In the genomic region with DNA sequence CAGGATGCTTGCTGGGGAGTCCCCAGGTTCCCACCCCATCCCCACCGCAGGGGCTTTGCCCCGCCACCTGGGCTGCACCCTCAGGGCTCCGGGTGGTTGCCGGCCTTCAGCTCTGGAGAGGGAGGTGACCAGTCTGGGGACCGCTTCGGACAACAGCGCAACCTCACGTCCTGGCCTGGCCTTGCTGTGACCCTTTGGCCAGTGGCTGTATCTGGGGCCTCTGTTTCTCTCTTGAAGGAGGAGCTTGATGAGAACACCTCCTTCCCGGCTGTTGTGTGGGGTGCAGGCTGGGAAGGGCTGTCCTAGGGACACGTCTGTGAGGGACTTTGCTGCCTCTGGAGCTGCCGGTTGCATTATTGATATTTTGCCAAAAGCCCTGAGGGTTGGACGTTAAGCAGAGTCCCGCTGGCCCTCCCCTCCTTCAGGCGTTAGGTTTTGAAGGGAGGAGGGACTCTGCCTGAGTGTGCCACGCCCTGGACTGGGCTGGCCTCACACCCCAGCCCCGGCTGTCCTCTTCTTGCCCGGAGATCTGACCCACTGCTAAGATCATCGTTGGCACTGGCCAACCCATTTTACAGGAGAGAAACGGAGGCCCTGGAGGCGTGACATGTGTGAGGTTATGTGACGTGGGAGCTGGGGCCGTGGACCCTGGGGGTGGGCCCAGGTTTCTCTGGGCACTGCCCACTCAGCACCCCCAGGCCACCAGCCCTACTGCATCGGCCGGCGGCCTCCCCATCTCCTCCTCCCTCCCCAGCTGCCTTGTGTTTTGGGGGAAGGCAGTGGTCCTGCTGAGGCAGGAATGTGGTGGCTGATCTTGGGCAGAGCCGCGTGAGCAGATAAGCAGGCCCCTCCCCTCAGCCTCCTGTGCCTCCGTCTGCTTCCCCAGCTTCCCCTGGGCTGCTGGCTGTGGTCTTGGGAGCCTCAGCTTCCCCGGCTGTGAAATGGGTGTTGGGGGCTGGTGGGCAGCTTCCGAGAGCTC, we compare ENCODE assay signal across 11 cellular contexts. TPM values are rescaled to one million over a fixed set of nuclear protein-coding genes. Genes with fewer than 3 reads are reported as not detected.
DNase-seq lines count a peak whose midpoint lies in the region; ATAC-seq and TF ChIP-seq lines count a peak whose summit lies in the region.
"Had no signal": no experiment of that assay in that cellular context is flagged by ENCODE, and none has a peak within 500 bp of the region (broad histone marks: within the 10 kb centered on the region; RNA-seq: fewer than 3 reads in every experiment).

No MANE protein-coding gene starts in this region.

- ATAC-seq in HG02588 (IDR thresholded peaks at IDR 0.05; ENCODE audit: unreplicated experiment): no peak
- ATAC-seq in activated T-cell treated with anti-CD3 and anti-CD28 coated beads, Interleukin-2, amount 50 U/mL, for 4 hours: no peak

- no peak overlapping the region for H2AFZ ChIP-seq in mesenchymal stem cell (ENCODE audit: low read depth, low read length)

- H3K4me2 ChIP-seq in mesenchymal stem cell (ENCODE audit: low read length, poor library complexity, severe bottlenecking): no peak overlapping the region

- no peak overlapping the region for H2BK120ac ChIP-seq in mesenchymal stem cell (ENCODE audit: low read depth, low read length)

- intact Hi-C loops in dendritic cell treated with granulocyte-macrophage colony-stimulating factor and Interleukin-4, amounts not matched to agents 40 ng/mL and 50 ng/mL, for 4 days (cut with micrococcal nuclease): no loop called here
- intact Hi-C loops in CD14-positive monocyte (cut with micrococcal nuclease): no loop called here

- peaks cover 32% of the 10 kb centered on the region for H3K4me1 ChIP-seq in mesenchymal stem cell (ENCODE audit: control insufficient read depth, insufficient read depth, low read depth, low read length)

- no peaks in the 10 kb centered on the region for H3K9me3 ChIP-seq in mesenchymal stem cell (ENCODE audit: control insufficient read depth, low read length)

- H3K36me3 Mint-ChIP-seq in dendritic cell treated with granulocyte-macrophage colony-stimulating factor and Interleukin-4, amounts not matched to agents 40 ng/mL and 50 ng/mL, for 4 days (ENCODE audit: low read depth): no peaks in the 10 kb centered on the region
- no peaks in the 10 kb centered on the region for H3K36me3 Mint-ChIP-seq in activated T-cell treated with anti-CD3 and anti-CD28 coated beads, Interleukin-2, amount 50 U/mL, for 4 hours (ENCODE audit: insufficient read depth)
- no peaks in the 10 kb centered on the region for H3K36me3 Mint-ChIP-seq in CD14-positive monocyte

- peaks cover 59% of the 10 kb centered on the region for H3K79me1 ChIP-seq in mesenchymal stem cell (replicated peaks; ENCODE audit: low read length, poor library complexity, severe bottlenecking)

- H3K14ac ChIP-seq in mesenchymal stem cell (ENCODE audit: low read length in 2 of 2): peak overlapping the region in 1 of 2 experiments; percentile 66

- H2AK5ac ChIP-seq in mesenchymal stem cell (ENCODE audit: low read length, severe bottlenecking): no peak overlapping the region

- H3K9ac ChIP-seq in mesenchymal stem cell (ENCODE audit: low read length): no peak overlapping the region

- peaks cover 66% of the 10 kb centered on the region for H3K27me3 Mint-ChIP-seq in dendritic cell treated with granulocyte-macrophage colony-stimulating factor and Interleukin-4, amounts not matched to agents 40 ng/mL and 50 ng/mL, for 4 days
- no peaks in the 10 kb centered on the region for H3K27me3 Mint-ChIP-seq in activated T-cell treated with anti-CD3 and anti-CD28 coated beads, Interleukin-2, amount 50 U/mL, for 4 hours (ENCODE audit: low read depth)
- peaks cover 20 to 32% (median 22%) of the 10 kb centered on the region in 3 donors for H3K27me3 Mint-ChIP-seq in CD14-positive monocyte (ENCODE audit: low read depth in 3 of 3)

- peak overlapping the region in 1 of 2 experiments; percentile 21 for H3K18ac ChIP-seq in mesenchymal stem cell (ENCODE audit: low read depth in 1 of 2, low read length in 2 of 2)

- H3K9me3 Mint-ChIP-seq in dendritic cell treated with granulocyte-macrophage colony-stimulating factor and Interleukin-4, amounts not matched to agents 40 ng/mL and 50 ng/mL, for 4 days: no peaks in the 10 kb centered on the region
- no peaks in the 10 kb centered on the region for H3K9me3 Mint-ChIP-seq in activated T-cell treated with anti-CD3 and anti-CD28 coated beads, Interleukin-2, amount 50 U/mL, for 4 hours
- peaks cover 0 to under 1% (median 0%) of the 10 kb centered on the region in 7 donors for H3K9me3 Mint-ChIP-seq in CD14-positive monocyte
- H3K9me3 Mint-ChIP-seq: T-helper 2 cell treated with Interferon-gamma antibody and Interleukin-4, amounts not matched to agents 5 μg/mL and 100 μg/mL, for 36 hours had no signal

- H3K4ac ChIP-seq in mesenchymal stem cell (ENCODE audit: low read depth in 1 of 2, low read length in 2 of 2): no peak overlapping the region

- no peak overlapping the region for H3K4me3 Mint-ChIP-seq in dendritic cell treated with granulocyte-macrophage colony-stimulating factor and Interleukin-4, amounts not matched to agents 40 ng/mL and 50 ng/mL, for 4 days
- no peak overlapping the region for H3K4me3 Mint-ChIP-seq in activated T-cell treated with anti-CD3 and anti-CD28 coated beads, Interleukin-2, amount 50 U/mL, for 4 hours
- H3K4me3 Mint-ChIP-seq in CD14-positive monocyte: no peak overlapping the region
- H3K4me3 Mint-ChIP-seq: T-helper 2 cell treated with Interferon-gamma antibody and Interleukin-4, amounts not matched to agents 5 μg/mL and 100 μg/mL, for 36 hours had no signal

- H3K4me1 Mint-ChIP-seq in dendritic cell treated with granulocyte-macrophage colony-stimulating factor and Interleukin-4, amounts not matched to agents 40 ng/mL and 50 ng/mL, for 4 days (ENCODE audit: low read depth): peaks cover 17% of the 10 kb centered on the region
- peaks cover 69% of the 10 kb centered on the region for H3K4me1 Mint-ChIP-seq in activated T-cell treated with anti-CD3 and anti-CD28 coated beads, Interleukin-2, amount 50 U/mL, for 4 hours (ENCODE audit: low read depth)
- H3K4me1 Mint-ChIP-seq in CD14-positive monocyte: peaks cover 11% of the 10 kb centered on the region

- TF ChIP-seq CTCF in CD14-positive monocyte (IDR thresholded peaks at IDR 0.05): no peak

- no peak overlapping the region for H4K8ac ChIP-seq in mesenchymal stem cell (ENCODE audit: low read length)

- H3K27me3 ChIP-seq in mesenchymal stem cell (ENCODE audit: control insufficient read depth in 1 of 2, insufficient read depth in 1 of 2, low read length in 2 of 2): no peaks in the 10 kb centered on the region

- H2BK5ac ChIP-seq in mesenchymal stem cell (ENCODE audit: low read depth, low read length, poor library complexity, severe bottlenecking): no peak overlapping the region

- H2BK15ac ChIP-seq in mesenchymal stem cell (ENCODE audit: low read depth, poor library complexity, severe bottlenecking): no peak overlapping the region

- H3K36me3 ChIP-seq in mesenchymal stem cell (ENCODE audit: control insufficient read depth in 1 of 2, insufficient read depth in 2 of 2, low read depth in 1 of 2, low read length in 2 of 2): peaks cover 0 to 5% of the 10 kb centered on the region in 2 experiments

- peak overlapping the region in 1 of 2 experiments; percentile 37 for H3K23ac ChIP-seq in mesenchymal stem cell (ENCODE audit: low read length in 2 of 2)

- H2BK12ac ChIP-seq in mesenchymal stem cell (ENCODE audit: low read length in 2 of 2): no peak overlapping the region

- DNase-seq in AG20443 (ENCODE audit: low spot score): peak; percentile 68
- peak in 72 of 76 experiments; percentile 22 to 88 (median 60) for DNase-seq in HUDEP-2 (lab: John Stamatoyannopoulos, UW; ENCODE audit: unreplicated experiment in 76 of 76)
- DNase-seq in mesenchymal stem cell: peak; percentile 24
- DNase-seq in NCI-H2171 treated with DMSO at 0.1 percent for 48 hours (lab: John Stamatoyannopoulos, UW): no peak
- no peak for DNase-seq in activated T-cell treated with anti-CD3 and anti-CD28 coated beads, Interleukin-2, amount 50 U/mL, for 4 hours
- no peak for DNase-seq in CD14-positive monocyte (ENCODE audit: low spot score)
- DNase-seq: activated T-cell treated with anti-CD3 and anti-CD28 coated beads for 4 hours; NK-92 treated with Interleukin-12 subunit alpha and Interleukin-12 subunit beta, amount 100 ng/mL, for 24 hours had no signal

- H4K91ac ChIP-seq in mesenchymal stem cell (ENCODE audit: low read length): no peak overlapping the region

- no peak overlapping the region for H3K27ac ChIP-seq in mesenchymal stem cell (ENCODE audit: low read length, poor library complexity, severe bottlenecking)

- peak overlapping the region; percentile 16 for H3K27ac Mint-ChIP-seq in dendritic cell treated with granulocyte-macrophage colony-stimulating factor and Interleukin-4, amounts not matched to agents 40 ng/mL and 50 ng/mL, for 4 days
- no peak overlapping the region for H3K27ac Mint-ChIP-seq in CD14-positive monocyte
- H3K27ac Mint-ChIP-seq: T-helper 2 cell treated with Interferon-gamma antibody and Interleukin-4, amounts not matched to agents 5 μg/mL and 100 μg/mL, for 36 hours had no signal

- 62% methylated on average over 22 of the region's 30 CpGs for WGBS in mesenchymal stem cell

- peak overlapping the region in 1 of 2 experiments; percentile 32 for H3K4me3 ChIP-seq in mesenchymal stem cell (ENCODE audit: insufficient read depth in 1 of 2, low read depth in 1 of 2, low read length in 2 of 2)

RNA-seq across cellular contexts. Expression of gene ZFPM1, which starts 8.5 kb away (rescaled TPM):
- polyA plus RNA-seq in mesenchymal stem cell (2013, experiment 1 of 2): 3.4 TPM
- 3.4 TPM for polyA plus RNA-seq in mesenchymal stem cell (2013, experiment 2 of 2)
- 10 to 100 TPM; 14.2 to 17.3 (median 15.9) TPM for total RNA-seq in activated T-cell treated with anti-CD3 and anti-CD28 coated beads, Interleukin-2, amount 50 U/mL, for 4 hours
- polyA plus RNA-seq in CD14-positive monocyte: under 1 TPM; 0.04 to 0.12 TPM

Comparison
In these comparisons a context has a peak if more than half of its experiments do, and no peak if none do; other contexts are left out.
1. DNase-seq: peak in AG20443 (single experiment), HUDEP-2 (72 of 76) and mesenchymal stem cell (single experiment); none in NCI-H2171 treated with DMSO at 0.1 percent for 48 hours (single experiment), activated T-cell treated with anti-CD3 and anti-CD28 coated beads, Interleukin-2, amount 50 U/mL, for 4 hours (single experiment) and CD14-positive monocyte (single experiment).